Comparison of ENCODE assay signal across 13 cellular contexts in genomic region chr14:68507544-68508081, GRCh38.
A peak's percentile ranks its signal among the peaks of the same experiment; 100 is the strongest.
DNase-seq lines count a peak whose midpoint lies in the region; ATAC-seq and TF ChIP-seq lines count a peak whose summit lies in the region.
"Had no signal": no experiment of that assay in that cellular context is flagged by ENCODE, and none has a peak within 500 bp of the region (broad histone marks: within the 10 kb centered on the region; RNA-seq: fewer than 3 reads in every experiment).

No MANE protein-coding gene starts in this region.

- H3K4me3 ChIP-seq in lower lobe of right lung = no peak overlapping the region
- H3K4me3 ChIP-seq: GM23338 had no signal

- intact Hi-C loops in lower lobe of right lung (cut with DNase I) = no loop called here

- H3K9me3 ChIP-seq in lower lobe of right lung = no peaks in the 10 kb centered on the region
- H3K9me3 ChIP-seq: BE2C had no signal

- H3K4me1 ChIP-seq in lower lobe of right lung = peaks cover 49% of the 10 kb centered on the region

- no peak for TF ChIP-seq CTCF in lower lobe of right lung (IDR thresholded peaks at IDR 0.05)
- no peak for TF ChIP-seq CTCF in type B pancreatic cell (conservative IDR thresholded peaks at IDR 0.05)

- no peaks in the 10 kb centered on the region for H3K27me3 ChIP-seq in lower lobe of right lung (ENCODE audit: low read depth)
- H3K27me3 ChIP-seq: BE2C had no signal

- peak in 1 of 2 donors; percentile 25 for ATAC-seq in activated T-cell treated with anti-CD3 and anti-CD28 coated beads, Interleukin-2, amount 50 U/mL, for 4 hours
- ATAC-seq in lower lobe of right lung = peak in 1 of 2 donors; percentile 28
- ATAC-seq: GM23338 had no signal

- H3K4me3 Mint-ChIP-seq in activated T-cell treated with anti-CD3 and anti-CD28 coated beads, Interleukin-2, amount 50 U/mL, for 4 hours = peak overlapping the region; percentile 32
- H3K4me3 Mint-ChIP-seq in type B pancreatic cell = no peak overlapping the region
- H3K4me3 Mint-ChIP-seq: GM23338 had no signal

- H3K36me3 Mint-ChIP-seq in activated T-cell treated with anti-CD3 and anti-CD28 coated beads, Interleukin-2, amount 50 U/mL, for 4 hours (ENCODE audit: insufficient read depth) = no peaks in the 10 kb centered on the region
- peaks cover 9% of the 10 kb centered on the region for H3K36me3 Mint-ChIP-seq in type B pancreatic cell

- H3K27ac ChIP-seq in lower lobe of right lung = peak overlapping the region; percentile 59
- H3K27ac ChIP-seq: HL-60 had no signal

- H3K27ac Mint-ChIP-seq in type B pancreatic cell = peak overlapping the region; percentile 73
- H3K27ac Mint-ChIP-seq: GM23338 had no signal

- DNase-seq in activated gamma-delta T cell treated with Interleukin-2 at 50 U/mL for 16 hours (peak; percentile 54), activated gamma-delta T cell (lab: John Stamatoyannopoulos, UW) (no peak), lower lobe of right lung (no peak), type B pancreatic cell (ENCODE audit: extremely low spot score, unreplicated experiment) (no peak), NCI-H1694 treated with DMSO at 0.1 percent for 48 hours (lab: John Stamatoyannopoulos, UW) (no peak), HEK293T (ENCODE audit: extremely low spot score) (no peak), midbrain (lab: John Stamatoyannopoulos, UW) (no peak)
- peak; percentile 39 for DNase-seq in activated T-cell treated with anti-CD3 and anti-CD28 coated beads, Interleukin-2, amount 50 U/mL, for 4 hours
- DNase-seq: BE2C, NCI-H187 treated with DMSO at 0.1 percent for 48 hours, T1000 had no signal

- H3K4me1 Mint-ChIP-seq in activated T-cell treated with anti-CD3 and anti-CD28 coated beads, Interleukin-2, amount 50 U/mL, for 4 hours (ENCODE audit: low read depth) = peaks cover 70% of the 10 kb centered on the region
- H3K4me1 Mint-ChIP-seq in type B pancreatic cell (ENCODE audit: unreplicated experiment) = peaks cover 77% of the 10 kb centered on the region

- no peaks in the 10 kb centered on the region for H3K27me3 Mint-ChIP-seq in activated T-cell treated with anti-CD3 and anti-CD28 coated beads, Interleukin-2, amount 50 U/mL, for 4 hours (ENCODE audit: low read depth)
- H3K27me3 Mint-ChIP-seq in type B pancreatic cell = no peaks in the 10 kb centered on the region

- CTCF ChIA-PET in HEK293T (lab: Yijun Ruan, JAX) = no interaction called here

- H3K36me3 ChIP-seq in lower lobe of right lung = no peaks in the 10 kb centered on the region
- H3K36me3 ChIP-seq: BE2C had no signal

- no peaks in the 10 kb centered on the region for H3K9me3 Mint-ChIP-seq in activated T-cell treated with anti-CD3 and anti-CD28 coated beads, Interleukin-2, amount 50 U/mL, for 4 hours
- H3K9me3 Mint-ChIP-seq in type B pancreatic cell = no peaks in the 10 kb centered on the region
- H3K9me3 Mint-ChIP-seq: GM23338 had no signal

- POLR2A ChIA-PET in HEK293T (lab: Yijun Ruan, JAX) = interaction anchor here (0.8 kb wide), 1 partner anchor 284 kb away, joined by 3 read pairs; no protein-coding TSS in a partner anchor

TF ChIP-seq in HEK293T, 16 proteins besides CTCF, POLR2A, EP300 and RAD21:
- TF ChIP-seq SP1 (IDR thresholded peaks at IDR 0.05) (no peak), SUZ12 (IDR thresholded peaks at IDR 0.05) (no peak), CTBP1 (IDR thresholded peaks at IDR 0.05; ENCODE audit: borderline replicate concordance) (no peak), L3MBTL2 (conservative IDR thresholded peaks at IDR 0.05) (no peak), PKNOX1 (IDR thresholded peaks at IDR 0.05) (no peak), FOXK2 (IDR thresholded peaks at IDR 0.05) (no peak), ARNT (IDR thresholded peaks at IDR 0.05) (no peak), HDGF (IDR thresholded peaks at IDR 0.05; ENCODE audit: borderline replicate concordance) (no peak), BHLHE40 (IDR thresholded peaks at IDR 0.05; ENCODE audit: borderline replicate concordance) (no peak), FOXM1 (IDR thresholded peaks at IDR 0.05; ENCODE audit: borderline replicate concordance) (no peak), TARDBP (IDR thresholded peaks at IDR 0.05) (no peak), FOXA1 (IDR thresholded peaks at IDR 0.05) (no peak), ELF4 (IDR thresholded peaks at IDR 0.05) (no peak), ZNF384 (IDR thresholded peaks at IDR 0.05) (no peak), NFRKB (IDR thresholded peaks at IDR 0.05) (no peak)
TF ChIP-seq in HEK293T: peak in this region for 0.

Comparison
In these comparisons a context has a peak if more than half of its experiments do, and no peak if none do; other contexts are left out.
1. DNase-seq: peak in activated gamma-delta T cell treated with Interleukin-2 at 50 U/mL for 16 hours (single experiment) and activated T-cell treated with anti-CD3 and anti-CD28 coated beads, Interleukin-2, amount 50 U/mL, for 4 hours (single experiment); none in activated gamma-delta T cell (single experiment), lower lobe of right lung (single experiment), type B pancreatic cell (single experiment), NCI-H1694 treated with DMSO at 0.1 percent for 48 hours (single experiment), HEK293T (single experiment) and midbrain (single experiment).